24 cellular contexts compared by ENCODE assay signal in genomic region chr11:15617126-15617525, GRCh38.
DNase-seq lines count a peak whose midpoint lies in the region; ATAC-seq and TF ChIP-seq lines count a peak whose summit lies in the region.
"Had no signal": no experiment of that assay in that cellular context is flagged by ENCODE, and none has a peak within 500 bp of the region (broad histone marks: within the 10 kb centered on the region; RNA-seq: fewer than 3 reads in every experiment).

No MANE protein-coding gene starts in this region.

- H3K4me3 Mint-ChIP-seq in T-helper 2 cell treated with Interferon-gamma antibody and Interleukin-4, amounts not matched to agents 5 μg/mL and 100 μg/mL, for 36 hours = no peak overlapping the region
- H3K4me3 Mint-ChIP-seq: B cell; CD14-positive monocyte; CD8-positive, alpha-beta memory T cell; IgD-negative memory B cell; T-cell had no signal

- no peaks in the 10 kb centered on the region for H3K9me3 Mint-ChIP-seq in T-helper 2 cell treated with Interferon-gamma antibody and Interleukin-4, amounts not matched to agents 5 μg/mL and 100 μg/mL, for 36 hours
- H3K9me3 Mint-ChIP-seq: CD8-positive, alpha-beta memory T cell had no signal

- no peaks in the 10 kb centered on the region for H3K36me3 Mint-ChIP-seq in T-helper 2 cell treated with Interferon-gamma antibody and Interleukin-4, amounts not matched to agents 5 μg/mL and 100 μg/mL, for 36 hours (ENCODE audit: low read depth)
- H3K36me3 Mint-ChIP-seq: CD14-positive monocyte; CD8-positive, alpha-beta memory T cell; IgD-negative memory B cell; T-cell had no signal

- DNase-seq in Jurkat, Clone E6-1 (ENCODE audit: low read depth, low spot score) = peak; percentile 30
- DNase-seq in MV-4-11 (lab: John Stamatoyannopoulos, UW) = peak; percentile 93
- DNase-seq in stromal cell of bone marrow (ENCODE audit: low read depth) = peak; percentile 9
- no peak for DNase-seq in T-helper 2 cell treated with Interferon-gamma antibody and Interleukin-4, amounts not matched to agents 5 μg/mL and 100 μg/mL, for 36 hours (ENCODE audit: low spot score)
- DNase-seq: CD8-positive, alpha-beta memory T cell; DMS 273 treated with DMSO at 0.1 percent for 48 hours; EL; GDM1; HCEC 1CT; NCI-H1105 treated with DMSO at 0.1 percent for 48 hours; NCI-H2029; NCI-H446; NCI-H524 treated with DMSO at 0.1 percent for 48 hours; NCI-H774; NK-92 treated with Interleukin-12 subunit alpha and Interleukin-12 subunit beta, amount 100 ng/mL, for 24 hours; PC-3; T-cell had no signal

- H3K27ac ChIP-seq in VCaP = peak overlapping the region; percentile 71

- peaks cover 5% of the 10 kb centered on the region for H3K27me3 Mint-ChIP-seq in T-helper 2 cell treated with Interferon-gamma antibody and Interleukin-4, amounts not matched to agents 5 μg/mL and 100 μg/mL, for 36 hours (ENCODE audit: low read depth)
- H3K27me3 Mint-ChIP-seq: IgD-negative memory B cell had no signal

- H3K4me1 Mint-ChIP-seq in T-helper 2 cell treated with Interferon-gamma antibody and Interleukin-4, amounts not matched to agents 5 μg/mL and 100 μg/mL, for 36 hours (ENCODE audit: low read depth) = no peaks in the 10 kb centered on the region
- H3K4me1 Mint-ChIP-seq: B cell; CD8-positive, alpha-beta memory T cell; IgD-negative memory B cell; T-cell had no signal

- ATAC-seq in HG02981 (IDR thresholded peaks at IDR 0.05; ENCODE audit: unreplicated experiment) (no peak), GM18517 (IDR thresholded peaks at IDR 0.05; ENCODE audit: unreplicated experiment) (no peak)
- ATAC-seq: GM12878, PC-3, T-cell had no signal

- H3K27ac Mint-ChIP-seq in T-helper 2 cell treated with Interferon-gamma antibody and Interleukin-4, amounts not matched to agents 5 μg/mL and 100 μg/mL, for 36 hours = no peak overlapping the region
- H3K27ac Mint-ChIP-seq: B cell, CD14-positive monocyte, IgD-negative memory B cell, T-cell had no signal

- no peak for TF ChIP-seq CTCF in VCaP (conservative IDR thresholded peaks at IDR 0.05)

- H3K4me3 ChIP-seq in Jurkat, Clone E6-1 (ENCODE audit: low read length) = no peak overlapping the region
- H3K4me3 ChIP-seq: GM12878 had no signal
